Comparison of ENCODE assay signal across 23 cellular contexts in genomic region chr14:64865992-64866391, GRCh38. TPM values are rescaled to one million over a fixed set of nuclear protein-coding genes. Genes with fewer than 3 reads are reported as not detected.
"Had no signal": no experiment of that assay in that cellular context is flagged by ENCODE, and none has a peak within 500 bp of the region (broad histone marks: within the 10 kb centered on the region; RNA-seq: fewer than 3 reads in every experiment).

No MANE protein-coding gene starts in this region.

- H3K4me3 ChIP-seq: heart left ventricle, mucosa of descending colon, neural progenitor cell, pancreas, prostate gland, right lobe of liver, spleen, tibial artery, upper lobe of left lung, uterus had no signal

- H3K9me3 Mint-ChIP-seq: dendritic cell treated with granulocyte-macrophage colony-stimulating factor and Interleukin-4, amounts not matched to agents 40 ng/mL and 50 ng/mL, for 4 days; naive thymus-derived CD8-positive, alpha-beta T cell; neural progenitor cell; stimulated activated memory B cell treated with anti-CD40 and anti-IgM and Interleukin-4, amounts not matched to agents 10 μg/mL and 1 μg/mL and 100 μg/mL, for 72 hours; stimulated activated naive CD8-positive, alpha-beta T cell treated with anti-CD3 and anti-CD28 coated beads, Interleukin-15, Interleukin-2, amounts not matched to agents 100 ng/mL and 50 ng/mL, for 24 hours had no signal

- ATAC-seq: left colon; left ventricle myocardium superior; mucosa of descending colon; naive thymus-derived CD8-positive, alpha-beta T cell; pancreas; right lobe of liver; stimulated activated memory B cell treated with anti-CD40 and anti-IgM and Interleukin-4, amounts not matched to agents 10 μg/mL and 1 μg/mL and 100 μg/mL, for 72 hours had no signal

- H3K4me2 ChIP-seq: neural progenitor cell had no signal

- H3K9me3 ChIP-seq: heart left ventricle, mucosa of descending colon, pancreas, prostate gland, right lobe of liver, spleen, tibial artery, upper lobe of left lung, uterus had no signal

- DNase-seq: foreskin melanocyte; heart left ventricle; hippocampal formation; left colon; left ventricle myocardium superior; mucosa of descending colon; naive thymus-derived CD8-positive, alpha-beta T cell; occipital lobe; pancreas; retina; right lobe of liver; spleen; stimulated activated CD4-positive, alpha-beta T cell treated with anti-CD3 and anti-CD28 coated beads, Interleukin-15, amount 100 ng/mL, for 24 hours; stimulated activated CD4-positive, alpha-beta T cell treated with anti-CD3 and anti-CD28 coated beads, Interleukin-1b, Interleukin-23, amount 100 ng/mL, for 48 hours; stimulated activated CD4-positive, alpha-beta T cell treated with anti-CD3 and anti-CD28 coated beads, Interleukin-4, amount 100 ng/mL, for 24 hours; tibial artery; upper lobe of left lung; uterus had no signal

- H3K27me3 ChIP-seq: pancreas, right lobe of liver, spleen, tibial artery, upper lobe of left lung, uterus had no signal

- H3K9ac ChIP-seq: neural progenitor cell had no signal

- H3K36me3 Mint-ChIP-seq: naive thymus-derived CD8-positive, alpha-beta T cell; neural progenitor cell; stimulated activated memory B cell treated with anti-CD40 and anti-IgM and Interleukin-4, amounts not matched to agents 10 μg/mL and 1 μg/mL and 100 μg/mL, for 72 hours had no signal

- H2AFZ ChIP-seq: neural progenitor cell had no signal

- H3K4me3 Mint-ChIP-seq: dendritic cell treated with granulocyte-macrophage colony-stimulating factor and Interleukin-4, amounts not matched to agents 40 ng/mL and 50 ng/mL, for 4 days; naive thymus-derived CD8-positive, alpha-beta T cell; neural progenitor cell; stimulated activated memory B cell treated with anti-CD40 and anti-IgM and Interleukin-4, amounts not matched to agents 10 μg/mL and 1 μg/mL and 100 μg/mL, for 72 hours; stimulated activated naive CD8-positive, alpha-beta T cell treated with anti-CD3 and anti-CD28 coated beads, Interleukin-15, Interleukin-2, amounts not matched to agents 100 ng/mL and 50 ng/mL, for 24 hours had no signal

- H3K27ac ChIP-seq: heart left ventricle, neural progenitor cell, pancreas, prostate gland, right lobe of liver, spleen, tibial artery, upper lobe of left lung, uterus had no signal

- H3K27ac Mint-ChIP-seq: dendritic cell treated with granulocyte-macrophage colony-stimulating factor and Interleukin-4, amounts not matched to agents 40 ng/mL and 50 ng/mL, for 4 days; naive thymus-derived CD8-positive, alpha-beta T cell; neural progenitor cell; stimulated activated memory B cell treated with anti-CD40 and anti-IgM and Interleukin-4, amounts not matched to agents 10 μg/mL and 1 μg/mL and 100 μg/mL, for 72 hours; stimulated activated naive CD8-positive, alpha-beta T cell treated with anti-CD3 and anti-CD28 coated beads, Interleukin-15, Interleukin-2, amounts not matched to agents 100 ng/mL and 50 ng/mL, for 24 hours had no signal

- H3K36me3 ChIP-seq: heart left ventricle, neural progenitor cell, pancreas, prostate gland, right lobe of liver, spleen, tibial artery, upper lobe of left lung, uterus had no signal

- H3K4me1 ChIP-seq: pancreas, prostate gland, right lobe of liver, tibial artery, upper lobe of left lung, uterus had no signal

RNA-seq across cellular contexts. Expression of gene SPTB, which starts 13.7 kb away (rescaled TPM):
- polyA plus RNA-seq: naive thymus-derived CD8-positive, alpha-beta T cell had no signal
